In the genomic region with DNA sequence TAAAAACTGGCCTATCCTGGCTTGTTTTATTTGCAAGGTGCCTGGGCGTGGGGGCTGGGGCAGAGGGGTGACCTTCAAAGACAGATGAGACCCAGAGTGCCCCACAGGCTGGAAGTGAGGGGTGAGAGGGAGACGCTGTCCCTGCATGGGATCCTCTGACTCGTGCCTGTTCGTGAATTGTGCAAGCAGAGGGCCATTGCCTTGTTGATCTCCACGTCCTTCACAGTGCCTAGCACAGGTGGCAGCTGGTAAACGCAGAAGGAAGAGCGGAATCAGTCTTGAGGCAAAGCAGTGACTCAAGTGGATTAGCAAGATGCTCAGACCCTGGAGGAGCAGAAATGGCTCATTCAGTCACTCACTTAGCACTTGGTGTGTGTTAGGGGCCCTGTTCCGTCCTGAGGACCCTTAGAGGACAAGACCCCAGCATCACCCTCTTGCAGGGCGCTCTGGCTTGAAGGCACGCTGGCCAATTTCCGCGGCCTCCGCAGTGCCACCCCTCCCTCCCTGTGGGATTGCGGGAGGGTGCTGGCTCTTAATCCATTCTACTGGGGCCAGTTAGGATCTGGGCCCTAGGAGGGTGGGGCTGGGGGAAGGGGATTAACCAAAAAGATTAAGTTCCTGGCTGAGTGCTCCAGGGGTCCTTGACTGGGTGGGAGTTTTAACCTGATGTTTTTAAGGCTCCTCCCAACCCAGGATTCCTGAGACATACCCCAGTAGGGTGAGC, we compare ENCODE assay signal across 26 cellular contexts.
DNase-seq lines count a peak whose midpoint lies in the region; ATAC-seq, FAIRE-seq and TF ChIP-seq lines count a peak whose summit lies in the region.
"Had no signal": no experiment of that assay in that cellular context is flagged by ENCODE, and none has a peak within 500 bp of the region (broad histone marks: within the 10 kb centered on the region; RNA-seq: fewer than 3 reads in every experiment).

No MANE protein-coding gene starts in this region.

- no peak overlapping the region for H3K4ac ChIP-seq in H1 (replicated peaks; ENCODE audit: insufficient read length, low read depth, low read length)

- no peak overlapping the region for H3K56ac ChIP-seq in H1 (replicated peaks; ENCODE audit: insufficient read length, low read depth, low read length)

- DNase-seq in ELF-1 (ENCODE audit: low read depth, low spot score) = peak; percentile 20
- DNase-seq in NCI-H524 (lab: John Stamatoyannopoulos, UW) = peak; percentile 98 to 100
- DNase-seq in H1 (ENCODE audit: low read depth in 1 of 2, low spot score in 2 of 2) = no peak
- no peak for DNase-seq in stimulated activated effector memory CD8-positive, alpha-beta T cell treated with anti-CD3 and anti-CD28 coated beads, Interleukin-12 subunit alpha, Interleukin-12 subunit beta, amount 100 ng/mL, for 72 hours (ENCODE audit: low spot score in 2 of 2)
- DNase-seq in activated CD4-positive, CD25-positive, alpha-beta regulatory T cell treated with anti-CD3 and anti-CD28 coated beads, Interleukin-2, amount 50 U/mL, for 72 hours = no peak
- no peak for DNase-seq in NCI-H2227 treated with DMSO at 0.1 percent for 48 hours (lab: John Stamatoyannopoulos, UW)
- DNase-seq: activated CD4-positive, alpha-beta T cell treated with anti-CD3 and anti-CD28 coated beads for 48 hours; activated naive CD8-positive, alpha-beta T cell treated with anti-CD3 and anti-CD28 coated beads, Interleukin-2, amount 10 ng/mL, durations not matched to agents 7 days and 5 days; body of pancreas; DMS79 treated with DMSO at 0.1 percent for 48 hours; effector memory CD4-positive, alpha-beta T cell; hippocampal formation; NCI-H1436; NCI-H2107; occipital lobe; SHP77; stimulated activated CD4-positive, alpha-beta T cell treated with anti-CD3 and anti-CD28 coated beads, Interleukin-2, amount 100 ng/mL, for 48 hours; stimulated activated naive CD4-positive, alpha-beta T cell treated with Interleukin-2 at 50 U/mL for 16 hours had no signal

- no peak overlapping the region for H3K9ac ChIP-seq in H1 (replicated peaks in 1 of 4; ENCODE audit: extremely low read depth in 1 of 4, low read depth in 3 of 4, low read length in 3 of 4)

- peaks cover 0 to 3% (median 1%) of the 10 kb centered on the region in 4 experiments; a peak in 1 of 7 replicates for H3K4me1 ChIP-seq in H1 (replicated peaks in 1 of 4; ENCODE audit: control insufficient read depth in 3 of 4, insufficient read depth in 4 of 4, low read length in 3 of 4)

- peaks cover 19% of the 10 kb centered on the region for H3K4me1 Mint-ChIP-seq in stimulated activated effector memory CD8-positive, alpha-beta T cell treated with anti-CD3 and anti-CD28 coated beads, Interleukin-12 subunit alpha, Interleukin-12 subunit beta, amount 100 ng/mL, for 72 hours

- no peaks in the 10 kb centered on the region for H3K9me3 Mint-ChIP-seq in stimulated activated effector memory CD8-positive, alpha-beta T cell treated with anti-CD3 and anti-CD28 coated beads, Interleukin-12 subunit alpha, Interleukin-12 subunit beta, amount 100 ng/mL, for 72 hours
- H3K9me3 Mint-ChIP-seq: activated T-helper 17 cell treated with anti-CD3 and anti-CD28 coated beads, Interleukin-2, amount 50 U/mL, for 72 hours had no signal

- H3K23ac ChIP-seq in H1 (ENCODE audit: insufficient read length) = no peak overlapping the region

- H3K4me3 ChIP-seq in H1 (ENCODE audit: extremely low read depth in 1 of 4, insufficient read depth in 2 of 4, low read depth in 3 of 4, low read length in 4 of 4) = no peak overlapping the region
- H3K4me3 ChIP-seq: body of pancreas, esophagus muscularis mucosa, HAP-1, smooth muscle cell had no signal

- H3K27ac Mint-ChIP-seq in stimulated activated effector memory CD8-positive, alpha-beta T cell treated with anti-CD3 and anti-CD28 coated beads, Interleukin-12 subunit alpha, Interleukin-12 subunit beta, amount 100 ng/mL, for 72 hours = peak overlapping the region; percentile 46
- H3K27ac Mint-ChIP-seq: activated naive CD8-positive, alpha-beta T cell treated with anti-CD3 and anti-CD28 coated beads, Interleukin-2, amount 10 ng/mL, durations not matched to agents 7 days and 5 days; activated T-helper 17 cell treated with anti-CD3 and anti-CD28 coated beads, Interleukin-2, amount 50 U/mL, for 72 hours had no signal

- no peak overlapping the region for H4K5ac ChIP-seq in H1 (ENCODE audit: insufficient read length, low read depth, low read length)

- no peaks in the 10 kb centered on the region for H3K36me3 ChIP-seq in H1 (ENCODE audit: control insufficient read depth in 2 of 4, insufficient read depth in 4 of 4, low read length in 3 of 4)
- H3K36me3 ChIP-seq: esophagus muscularis mucosa, HAP-1 had no signal

- no peaks in the 10 kb centered on the region for H3K27me3 ChIP-seq in H1 (replicated peaks in 1 of 4; ENCODE audit: control insufficient read depth in 3 of 4, extremely low read depth in 1 of 4, insufficient read depth in 3 of 4, low read length in 3 of 4)
- H3K27me3 ChIP-seq: body of pancreas, esophagus muscularis mucosa had no signal

- TF ChIP-seq POLR2A in H1 (IDR thresholded peaks at IDR 0.05; ENCODE audit: control extremely low read depth in 1 of 2, low read depth in 2 of 2, low read length in 2 of 2) = no peak

- 0 out of 2 replicates have a peak overlapping the region, but pooled peaks have one; percentile 7 for H2AK5ac ChIP-seq in H1 (ENCODE audit: low read depth, low read length)

- H3K9me3 ChIP-seq in H1 (ENCODE audit: insufficient read depth in 2 of 2, low read depth in 1 of 2, low read length in 1 of 2) = no peaks in the 10 kb centered on the region
- H3K9me3 ChIP-seq: body of pancreas, HAP-1 had no signal

- H2AFZ ChIP-seq in H1 (ENCODE audit: low read length) = no peak overlapping the region

- POLR2A ChIA-PET in H1 (lab: Charles Lee; ENCODE audit: partially characterized antibody) = no interaction called here

- H4K91ac ChIP-seq in H1 (replicated peaks; ENCODE audit: insufficient read length, low read length) = no peak overlapping the region

- H2BK120ac ChIP-seq in H1 (replicated peaks; ENCODE audit: low read depth, low read length) = no peak overlapping the region

- no peak for TF ChIP-seq RAD21 in H1 (IDR thresholded peaks at IDR 0.05 in 1 of 2, conservative IDR thresholded peaks at IDR 0.05 in 1 of 2; ENCODE audit: low read depth in 2 of 2, low read length in 2 of 2)

- H4K8ac ChIP-seq in H1 (ENCODE audit: extremely low read depth, insufficient read depth, low read length) = no peak overlapping the region

- peak overlapping the region; percentile 24; the same call in 1 of the 2 replicates for H3K18ac ChIP-seq in H1 (ENCODE audit: extremely low read depth, low read length)

- CTCF ChIA-PET in H1 (lab: Charles Lee; ENCODE audit: partially characterized antibody) = interaction anchor here (0.6 to 2.5 kb wide), 14 partner anchors 10 to 219 kb away, joined by 3 to 15 read pairs (median 4); no protein-coding TSS in a partner anchor

- no peak overlapping the region for H2BK20ac ChIP-seq in H1 (ENCODE audit: low read length)

- no peaks in the 10 kb centered on the region for H3K23me2 ChIP-seq in H1 (ENCODE audit: low read depth, low read length)

- no peaks in the 10 kb centered on the region for H3K79me1 ChIP-seq in H1 (ENCODE audit: low read depth, low read length)

- no peak overlapping the region for H3K4me2 ChIP-seq in H1 (ENCODE audit: insufficient read depth in 1 of 2, low read depth in 2 of 2, low read length in 2 of 2)
- H3K4me2 ChIP-seq: smooth muscle cell had no signal

- WGBS in H1 (ENCODE audit: extremely low coverage in 1 of 2, insufficient coverage in 1 of 2, insufficient read length in 1 of 2, insufficient replicate concordance in 2 of 2, low coverage in 1 of 2, low lambda C conversion rate in 2 of 2, missing lambda C conversion rate in 1 of 2), 2 experiments = 90% methylated on average over 14 of the region's 14 CpGs; no CpG with 5 or more reads in 1 of the 2 experiments

- no peak for TF ChIP-seq CTCF in H1 (IDR thresholded peaks at IDR 0.05; ENCODE audit: control extremely low read depth in 1 of 3, insufficient read depth in 1 of 3, low read depth in 1 of 3, low read length in 3 of 3)

- no peak for FAIRE-seq in H1 (lab: Jason Lieb, UNC)
- FAIRE-seq: colon, frontal cortex, GM12892 had no signal

- no peak overlapping the region for H3K27ac ChIP-seq in H1 (ENCODE audit: low read depth, low read length)
- H3K27ac ChIP-seq: body of pancreas, esophagus muscularis mucosa had no signal

- no peak for TF ChIP-seq EP300 in H1 (IDR thresholded peaks at IDR 0.05; ENCODE audit: borderline replicate concordance in 1 of 2, low read depth in 2 of 2, low read length in 2 of 2)

- 0 out of 2 replicates have a peak overlapping the region, but pooled peaks have one; percentile 15 for H2BK5ac ChIP-seq in H1 (ENCODE audit: low read depth, low read length)

- 0 out of 2 replicates have a peak overlapping the region, but pooled peaks have one; percentile 36 for H2BK15ac ChIP-seq in H1 (ENCODE audit: low read length)

- no peak overlapping the region for H3K4me3 Mint-ChIP-seq in stimulated activated effector memory CD8-positive, alpha-beta T cell treated with anti-CD3 and anti-CD28 coated beads, Interleukin-12 subunit alpha, Interleukin-12 subunit beta, amount 100 ng/mL, for 72 hours
- H3K4me3 Mint-ChIP-seq: activated naive CD8-positive, alpha-beta T cell treated with anti-CD3 and anti-CD28 coated beads, Interleukin-2, amount 10 ng/mL, durations not matched to agents 7 days and 5 days; activated T-helper 17 cell treated with anti-CD3 and anti-CD28 coated beads, Interleukin-2, amount 50 U/mL, for 72 hours had no signal

- no peak for ATAC-seq in stimulated activated effector memory CD8-positive, alpha-beta T cell treated with anti-CD3 and anti-CD28 coated beads, Interleukin-12 subunit alpha, Interleukin-12 subunit beta, amount 100 ng/mL, for 72 hours
- ATAC-seq in GM21360 (IDR thresholded peaks at IDR 0.05; ENCODE audit: unreplicated experiment) = no peak
- ATAC-seq: activated T-helper 17 cell treated with anti-CD3 and anti-CD28 coated beads, Interleukin-2, amount 50 U/mL, for 72 hours; body of pancreas had no signal

- no peaks in the 10 kb centered on the region for H3K79me2 ChIP-seq in H1 (ENCODE audit: control insufficient read depth in 1 of 2, insufficient read depth in 2 of 2, low read length in 2 of 2)

- H3K36me3 Mint-ChIP-seq in stimulated activated effector memory CD8-positive, alpha-beta T cell treated with anti-CD3 and anti-CD28 coated beads, Interleukin-12 subunit alpha, Interleukin-12 subunit beta, amount 100 ng/mL, for 72 hours = peaks cover 12% of the 10 kb centered on the region

- H2BK12ac ChIP-seq in H1 (ENCODE audit: low read depth, low read length) = no peak overlapping the region

- H3K14ac ChIP-seq in H1 (ENCODE audit: insufficient read length) = no peak overlapping the region

- H4K20me1 ChIP-seq in H1 (replicated peaks in 1 of 2; ENCODE audit: control insufficient read depth in 1 of 2, insufficient read depth in 2 of 2, low read length in 2 of 2) = peaks cover 2 to 4% of the 10 kb centered on the region in 2 experiments

TF ChIP-seq in H1, 55 proteins besides CTCF, POLR2A, EP300 and RAD21 (continues in another document):
- TF ChIP-seq CREB1 (IDR thresholded peaks at IDR 0.05) (no peak), BCL11A (IDR thresholded peaks at IDR 0.05; ENCODE audit: low read depth in 2 of 2, low read length in 2 of 2) (no peak), TBP (IDR thresholded peaks at IDR 0.05; ENCODE audit: low read depth, low read length) (no peak), JUND (IDR thresholded peaks at IDR 0.05; ENCODE audit: low read length) (no peak), SIX5 (IDR thresholded peaks at IDR 0.05; ENCODE audit: low read depth, low read length) (no peak)

Comparison
In these comparisons a context has a peak if more than half of its experiments do, and no peak if none do; other contexts are left out.
1. DNase-seq: peak in ELF-1 (single experiment) and NCI-H524 (2 of 2); none in H1 (0 of 2), stimulated activated effector memory CD8-positive, alpha-beta T cell treated with anti-CD3 and anti-CD28 coated beads, Interleukin-12 subunit alpha, Interleukin-12 subunit beta, amount 100 ng/mL, for 72 hours (0 of 2), activated CD4-positive, CD25-positive, alpha-beta regulatory T cell treated with anti-CD3 and anti-CD28 coated beads, Interleukin-2, amount 50 U/mL, for 72 hours (single experiment) and NCI-H2227 treated with DMSO at 0.1 percent for 48 hours (single experiment).